ENCODE assay signal across 12 cellular contexts in the genomic region with DNA sequence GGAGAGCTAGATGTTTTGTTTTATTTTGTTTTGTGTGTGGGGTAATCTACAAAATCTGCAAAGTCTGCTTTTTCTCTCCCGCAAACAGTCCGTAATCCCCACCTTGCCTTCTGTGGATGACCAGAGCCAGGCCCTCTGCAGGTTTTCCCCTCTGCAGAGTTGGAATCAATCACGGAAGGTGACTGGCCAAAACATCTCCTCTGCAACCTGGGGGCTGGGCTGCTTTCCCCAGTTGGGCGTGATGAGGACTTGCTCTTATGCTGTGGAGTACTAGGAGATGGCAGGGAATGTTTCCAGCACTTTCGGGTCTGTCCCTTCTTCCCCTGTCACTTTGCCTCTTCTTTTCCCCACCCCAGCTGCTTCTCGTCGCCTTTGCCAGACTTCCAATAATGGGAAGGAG. TPM values are rescaled to one million over a fixed set of nuclear protein-coding genes. Genes with fewer than 3 reads are reported as not detected.
A peak's percentile ranks its signal among the peaks of the same experiment; 100 is the strongest.
DNase-seq lines count a peak whose midpoint lies in the region; ATAC-seq and TF ChIP-seq lines count a peak whose summit lies in the region.
"Had no signal": no experiment of that assay in that cellular context is flagged by ENCODE, and none has a peak within 500 bp of the region (broad histone marks: within the 10 kb centered on the region; RNA-seq: fewer than 3 reads in every experiment).

No MANE protein-coding gene starts in this region.

- H3K36me3 ChIP-seq in HAP-1 (replicated peaks), result no peaks in the 10 kb centered on the region
- no peaks in the 10 kb centered on the region for H3K36me3 ChIP-seq in brain microvascular endothelial cell (replicated peaks)
- H3K36me3 ChIP-seq in skeletal muscle satellite cell (ENCODE audit: insufficient read depth, low read length), result no peaks in the 10 kb centered on the region

- TF ChIP-seq CTCF in brain microvascular endothelial cell (IDR thresholded peaks at IDR 0.05; ENCODE audit: low read depth, low read length, missing control alignments), result no peak

- H3K27ac ChIP-seq in brain microvascular endothelial cell, result no peak overlapping the region

- no peaks in the 10 kb centered on the region for H3K27me3 ChIP-seq in HAP-1 (ENCODE audit: low read depth)
- H3K27me3 ChIP-seq in brain microvascular endothelial cell (replicated peaks), result no peaks in the 10 kb centered on the region
- H3K27me3 ChIP-seq in skeletal muscle satellite cell (ENCODE audit: control insufficient read depth, insufficient read depth, low read length), result peaks cover 9% of the 10 kb centered on the region

- H3K4me1 ChIP-seq in HAP-1, result peaks cover 11% of the 10 kb centered on the region
- H3K4me1 ChIP-seq in skeletal muscle satellite cell (ENCODE audit: control insufficient read depth, insufficient read depth, low read length), result peaks cover 6% of the 10 kb centered on the region

- H3K9me3 ChIP-seq in HAP-1 (no peaks in the 10 kb centered on the region), skeletal muscle satellite cell (replicated peaks; ENCODE audit: low read length) (no peaks in the 10 kb centered on the region)

- in situ Hi-C loops in HAP-1 (cut with MboI; ENCODE audit: low sequenced_read_pairs), result no loop called here
- in situ Hi-C loops in brain microvascular endothelial cell (cut with HindIII; ENCODE audit: low pct_ligation_motif_present, low sequenced_read_pairs), result no loop called here

- peak overlapping the region; percentile 41 for H3K9ac ChIP-seq in skeletal muscle satellite cell (ENCODE audit: low read depth, low read length)

- peak overlapping the region; percentile 34 for H3K4me3 ChIP-seq in HAP-1
- peak overlapping the region; percentile 62 for H3K4me3 ChIP-seq in brain microvascular endothelial cell (ENCODE audit: low read depth, low read length)
- peak overlapping the region; percentile 65 for H3K4me3 ChIP-seq in skeletal muscle satellite cell (ENCODE audit: low read length)

- peak overlapping the region; percentile 69 for H3K4me2 ChIP-seq in skeletal muscle satellite cell (ENCODE audit: low read length)

- DNase-seq in HAP-1 (ENCODE audit: low spot score in 2 of 2) (peak in 1 of 2 experiments; percentile 49), brain microvascular endothelial cell (no peak), left kidney (ENCODE audit: low read depth, low spot score) (peak; percentile 14), RKO (ENCODE audit: low spot score) (no peak), HuH-7 (ENCODE audit: low spot score) (no peak)
- DNase-seq in activated CD4-positive, alpha-beta T cell treated with anti-CD3 and anti-CD28 coated beads, Interleukin-2, amount 50 U/mL, for 1 hour, result no peak
- DNase-seq: activated CD4-positive, CD25-positive, alpha-beta regulatory T cell; CD4-positive, CD25-positive, alpha-beta regulatory T cell; naive thymus-derived CD8-positive, alpha-beta T cell; NCI-H1048 had no signal

- ATAC-seq in HG02610 (IDR thresholded peaks at IDR 0.05; ENCODE audit: unreplicated experiment), result no peak
- ATAC-seq: naive thymus-derived CD8-positive, alpha-beta T cell had no signal

RNA-seq across cellular contexts. Expression of gene TMEM35A, which starts 1.1 kb away (rescaled TPM):
- total RNA-seq in skeletal muscle satellite cell (2012; rRNA removed), result 0.66 and 1.5 TPM in 2 replicates
- total RNA-seq: CD4-positive, CD25-positive, alpha-beta regulatory T cell; naive thymus-derived CD8-positive, alpha-beta T cell had no signal

RNA-seq across cellular contexts. Expression of gene CENPI, which starts 18.3 kb away (rescaled TPM):
- 12.2 and 14.2 TPM in 2 replicates for total RNA-seq in skeletal muscle satellite cell (2012; rRNA removed)

RNA-seq across cellular contexts. Expression of gene TRMT2B, which starts 27.8 kb away (rescaled TPM):
- total RNA-seq in skeletal muscle satellite cell (2012; rRNA removed), result 8.3 and 9.1 TPM in 2 replicates
